Comparison of ENCODE assay signal across 9 cellular contexts in genomic region chr6:93036835-93037234, GRCh38.
DNase-seq lines count a peak whose midpoint lies in the region; ATAC-seq and TF ChIP-seq lines count a peak whose summit lies in the region.
"Had no signal": no experiment of that assay in that cellular context is flagged by ENCODE, and none has a peak within 500 bp of the region (broad histone marks: within the 10 kb centered on the region; RNA-seq: fewer than 3 reads in every experiment).

No MANE protein-coding gene starts in this region.

- TF ChIP-seq CTCF in GM10248 (IDR thresholded peaks at IDR 0.05; ENCODE audit: control extremely low read depth, extremely low read depth, low read depth, missing control alignments): peak; percentile 27
- TF ChIP-seq CTCF in VCaP (conservative IDR thresholded peaks at IDR 0.05): peak; percentile 68
- peak; percentile 15 for TF ChIP-seq CTCF in liver (IDR thresholded peaks at IDR 0.05; ENCODE audit: low read depth, low read length, missing input control)

- CTCF ChIA-PET in GM10248 (lab: Yijun Ruan, JAX) (interaction anchor here (0.9 to 1.5 kb wide), 4 partner anchors 9 to 383 kb away, joined by 3 to 7 read pairs (median 4); partner anchors contain the start of gene EPHA7), T-cell (lab: Charles Lee) (no interaction called here)
- CTCF ChIA-PET in activated CD4-positive, alpha-beta memory T cell treated with anti-CD3 and anti-CD28 coated beads, Interleukin-2, amount 10 ng/mL, durations not matched to agents 7 days and 5 days (lab: Charles Lee): no interaction called here

- H3K4me3 ChIP-seq in liver (ENCODE audit: low read depth in 1 of 3, low read length in 3 of 3): no peak overlapping the region

- no peaks in the 10 kb centered on the region for H3K27me3 Mint-ChIP-seq in T-cell
- H3K27me3 Mint-ChIP-seq in activated CD4-positive, alpha-beta memory T cell treated with anti-CD3 and anti-CD28 coated beads, Interleukin-2, amount 10 ng/mL, durations not matched to agents 7 days and 5 days: no peaks in the 10 kb centered on the region

- H3K4me1 Mint-ChIP-seq in T-cell: no peaks in the 10 kb centered on the region
- H3K4me1 Mint-ChIP-seq in activated CD4-positive, alpha-beta memory T cell treated with anti-CD3 and anti-CD28 coated beads, Interleukin-2, amount 10 ng/mL, durations not matched to agents 7 days and 5 days: peaks cover 10% of the 10 kb centered on the region

- no peaks in the 10 kb centered on the region for H3K4me1 ChIP-seq in liver (ENCODE audit: control insufficient read depth in 4 of 4, insufficient read depth in 4 of 4, low read length in 3 of 4)

- no peak overlapping the region for H3K9ac ChIP-seq in liver (ENCODE audit: low read depth in 1 of 2, low read length in 2 of 2)

- no peak overlapping the region for H3K4me3 Mint-ChIP-seq in T-cell
- no peak overlapping the region for H3K4me3 Mint-ChIP-seq in activated CD4-positive, alpha-beta memory T cell treated with anti-CD3 and anti-CD28 coated beads, Interleukin-2, amount 10 ng/mL, durations not matched to agents 7 days and 5 days

- no peaks in the 10 kb centered on the region for H3K36me3 Mint-ChIP-seq in T-cell
- H3K36me3 Mint-ChIP-seq in activated CD4-positive, alpha-beta memory T cell treated with anti-CD3 and anti-CD28 coated beads, Interleukin-2, amount 10 ng/mL, durations not matched to agents 7 days and 5 days (ENCODE audit: low read depth): no peaks in the 10 kb centered on the region

- no peak for ATAC-seq in T-cell (replicated peaks in 1 of 4)
- ATAC-seq in GM19467 (IDR thresholded peaks at IDR 0.05; ENCODE audit: unreplicated experiment): no peak

- H3K9me3 ChIP-seq in liver (ENCODE audit: control insufficient read depth in 4 of 4, low read length in 3 of 4): peaks cover 0 to 6% (median 5%) of the 10 kb centered on the region in 4 donors

- DNase-seq in GM10248 (ENCODE audit: extremely low spot score): no peak
- DNase-seq in KBM-7: peak; percentile 25
- DNase-seq in T-cell: no peak
- no peak for DNase-seq in NOMO-1 treated with dmso at 0.1 percent for 144 hours (lab: John Stamatoyannopoulos, UW; ENCODE audit: unreplicated experiment)
- DNase-seq in activated CD4-positive, alpha-beta memory T cell treated with anti-CD3 and anti-CD28 coated beads, Interleukin-2, amount 10 ng/mL, durations not matched to agents 7 days and 5 days: no peak
- DNase-seq: RPMI8226 had no signal

- WGBS in liver: 86% methylated on average over 1 of the region's 1 CpG

- H3K9me3 Mint-ChIP-seq in T-cell: peaks cover 20 to 35% (median 33%) of the 10 kb centered on the region in 3 donors
- peaks cover 9% of the 10 kb centered on the region for H3K9me3 Mint-ChIP-seq in activated CD4-positive, alpha-beta memory T cell treated with anti-CD3 and anti-CD28 coated beads, Interleukin-2, amount 10 ng/mL, durations not matched to agents 7 days and 5 days

- H3K27me3 ChIP-seq in liver (ENCODE audit: control insufficient read depth in 4 of 4, insufficient read depth in 4 of 4, low read length in 3 of 4): peaks cover 0 to 3% (median 0%) of the 10 kb centered on the region in 4 donors

- in situ Hi-C loops in KBM-7 (cut with MboI; ENCODE audit: low pct_unique_long_range_greater_than_20kb, low sequenced_read_pairs): no loop called here

- no peak overlapping the region for H3K27ac ChIP-seq in VCaP
- no peak overlapping the region for H3K27ac ChIP-seq in liver (ENCODE audit: low read depth in 1 of 2, low read length in 2 of 2)

- POLR2A ChIA-PET in GM10248 (lab: Yijun Ruan, JAX) (no interaction called here), T-cell (lab: Charles Lee) (no interaction called here)
- POLR2A ChIA-PET in activated CD4-positive, alpha-beta memory T cell treated with anti-CD3 and anti-CD28 coated beads, Interleukin-2, amount 10 ng/mL, durations not matched to agents 7 days and 5 days (lab: Charles Lee): no interaction called here

- no peak overlapping the region for H3K27ac Mint-ChIP-seq in T-cell
- H3K27ac Mint-ChIP-seq in activated CD4-positive, alpha-beta memory T cell treated with anti-CD3 and anti-CD28 coated beads, Interleukin-2, amount 10 ng/mL, durations not matched to agents 7 days and 5 days: no peak overlapping the region

- peak in 1 of 2 donors; percentile 40 for TF ChIP-seq RAD21 in liver (IDR thresholded peaks at IDR 0.05)

- H3K36me3 ChIP-seq in liver (ENCODE audit: control insufficient read depth in 4 of 4, insufficient read depth in 3 of 4, low read depth in 1 of 4, low read length in 3 of 4): no peaks in the 10 kb centered on the region

TF ChIP-seq in liver, 16 proteins besides CTCF, POLR2A, EP300 and RAD21:
- TF ChIP-seq YY1 (IDR thresholded peaks at IDR 0.05) (no peak), GABPA (IDR thresholded peaks at IDR 0.05 in 1 of 2, conservative IDR thresholded peaks at IDR 0.05 in 1 of 2) (no peak), SP1 (IDR thresholded peaks at IDR 0.05) (no peak), FOXA1 (IDR thresholded peaks at IDR 0.05) (no peak), FOXA2 (IDR thresholded peaks at IDR 0.05) (no peak), JUND (IDR thresholded peaks at IDR 0.05) (no peak), HNF4G (IDR thresholded peaks at IDR 0.05) (no peak), NR2F2 (IDR thresholded peaks at IDR 0.05) (no peak), EGR1 (IDR thresholded peaks at IDR 0.05; ENCODE audit: low read depth in 2 of 2) (no peak), HNF4A (conservative IDR thresholded peaks at IDR 0.05) (no peak)
- TF ChIP-seq, protein P1, sequence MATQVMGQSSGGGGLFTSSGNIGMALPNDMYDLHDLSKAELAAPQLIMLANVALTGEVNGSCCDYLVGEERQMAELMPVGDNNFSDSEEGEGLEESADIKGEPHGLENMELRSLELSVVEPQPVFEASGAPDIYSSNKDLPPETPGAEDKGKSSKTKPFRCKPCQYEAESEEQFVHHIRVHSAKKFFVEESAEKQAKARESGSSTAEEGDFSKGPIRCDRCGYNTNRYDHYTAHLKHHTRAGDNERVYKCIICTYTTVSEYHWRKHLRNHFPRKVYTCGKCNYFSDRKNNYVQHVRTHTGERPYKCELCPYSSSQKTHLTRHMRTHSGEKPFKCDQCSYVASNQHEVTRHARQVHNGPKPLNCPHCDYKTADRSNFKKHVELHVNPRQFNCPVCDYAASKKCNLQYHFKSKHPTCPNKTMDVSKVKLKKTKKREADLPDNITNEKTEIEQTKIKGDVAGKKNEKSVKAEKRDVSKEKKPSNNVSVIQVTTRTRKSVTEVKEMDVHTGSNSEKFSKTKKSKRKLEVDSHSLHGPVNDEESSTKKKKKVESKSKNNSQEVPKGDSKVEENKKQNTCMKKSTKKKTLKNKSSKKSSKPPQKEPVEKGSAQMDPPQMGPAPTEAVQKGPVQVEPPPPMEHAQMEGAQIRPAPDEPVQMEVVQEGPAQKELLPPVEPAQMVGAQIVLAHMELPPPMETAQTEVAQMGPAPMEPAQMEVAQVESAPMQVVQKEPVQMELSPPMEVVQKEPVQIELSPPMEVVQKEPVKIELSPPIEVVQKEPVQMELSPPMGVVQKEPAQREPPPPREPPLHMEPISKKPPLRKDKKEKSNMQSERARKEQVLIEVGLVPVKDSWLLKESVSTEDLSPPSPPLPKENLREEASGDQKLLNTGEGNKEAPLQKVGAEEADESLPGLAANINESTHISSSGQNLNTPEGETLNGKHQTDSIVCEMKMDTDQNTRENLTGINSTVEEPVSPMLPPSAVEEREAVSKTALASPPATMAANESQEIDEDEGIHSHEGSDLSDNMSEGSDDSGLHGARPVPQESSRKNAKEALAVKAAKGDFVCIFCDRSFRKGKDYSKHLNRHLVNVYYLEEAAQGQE (IDR thresholded peaks at IDR 0.05): no peak
- TF ChIP-seq, protein P2, sequence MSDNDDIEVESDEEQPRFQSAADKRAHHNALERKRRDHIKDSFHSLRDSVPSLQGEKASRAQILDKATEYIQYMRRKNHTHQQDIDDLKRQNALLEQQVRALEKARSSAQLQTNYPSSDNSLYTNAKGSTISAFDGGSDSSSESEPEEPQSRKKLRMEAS (IDR thresholded peaks at IDR 0.05): no peak

Comparison
In these comparisons a context has a peak if more than half of its experiments do, and no peak if none do; other contexts are left out.
1. CTCF ChIP-seq: peak in every context shown above with its lines; median percentile 68 in VCaP; 27 in GM10248; 15 in liver.